Comparison of ENCODE assay signal across 24 cellular contexts in genomic region chr5:149278811-149279210, GRCh38. TPM values are rescaled to one million over a fixed set of nuclear protein-coding genes. Genes with fewer than 3 reads are reported as not detected.
DNase-seq lines count a peak whose midpoint lies in the region; ATAC-seq and TF ChIP-seq lines count a peak whose summit lies in the region.
"Had no signal": no experiment of that assay in that cellular context is flagged by ENCODE, and none has a peak within 500 bp of the region (broad histone marks: within the 10 kb centered on the region; RNA-seq: fewer than 3 reads in every experiment).

No MANE protein-coding gene starts in this region.

- peak overlapping the region; percentile 76 to 88 for H3K27ac ChIP-seq in right atrium auricular region
- peak overlapping the region in 1 of 2 donors; percentile 28 for H3K27ac ChIP-seq in left lung
- peak overlapping the region; percentile 20 for H3K27ac ChIP-seq in upper lobe of right lung
- H3K27ac ChIP-seq in prostate gland: peak overlapping the region in 1 of 2 donors; percentile 38
- H3K27ac ChIP-seq: C4-2B had no signal

- H3K27me3 ChIP-seq in right atrium auricular region (no peaks in the 10 kb centered on the region), adipocyte (replicated peaks; ENCODE audit: control insufficient read depth, insufficient read depth, low read length) (no peaks in the 10 kb centered on the region), left lung (no peaks in the 10 kb centered on the region), upper lobe of right lung (no peaks in the 10 kb centered on the region), prostate gland (replicated peaks; ENCODE audit: insufficient read depth) (no peaks in the 10 kb centered on the region)
- H3K27me3 ChIP-seq: MG63 had no signal

- no peak for ATAC-seq in Right ventricle myocardium superior (ENCODE audit: poor library complexity)
- ATAC-seq in left lung: peak; percentile 42
- ATAC-seq in upper lobe of right lung: peak; percentile 78
- ATAC-seq: GM23338 had no signal

- H3K36me3 ChIP-seq in right atrium auricular region (no peaks in the 10 kb centered on the region), adipocyte (ENCODE audit: control insufficient read depth, insufficient read depth, low read length, severe bottlenecking) (no peaks in the 10 kb centered on the region), left lung (no peaks in the 10 kb centered on the region), upper lobe of right lung (no peaks in the 10 kb centered on the region), prostate gland (no peaks in the 10 kb centered on the region)
- H3K36me3 ChIP-seq: MG63 had no signal

- TF ChIP-seq POLR2A in prostate gland (IDR thresholded peaks at IDR 0.05): no peak

- no peaks in the 10 kb centered on the region for H3K9me3 ChIP-seq in right atrium auricular region
- no peaks in the 10 kb centered on the region for H3K9me3 ChIP-seq in adipocyte (ENCODE audit: control insufficient read depth, low read length)
- H3K9me3 ChIP-seq in left lung: no peaks in the 10 kb centered on the region
- H3K9me3 ChIP-seq in upper lobe of right lung: no peaks in the 10 kb centered on the region
- H3K9me3 ChIP-seq in prostate gland: no peaks in the 10 kb centered on the region
- H3K9me3 ChIP-seq: MG63 had no signal

- H3K4me1 ChIP-seq in right atrium auricular region (peaks cover 0 to 85% of the 10 kb centered on the region in 2 donors), adipocyte (ENCODE audit: control insufficient read depth, insufficient read depth, low read length) (peaks cover 56% of the 10 kb centered on the region), left lung (peaks cover 5 to 11% of the 10 kb centered on the region in 2 donors), upper lobe of right lung (peaks cover 11% of the 10 kb centered on the region), prostate gland (replicated peaks) (no peaks in the 10 kb centered on the region)

- H3K9ac ChIP-seq in adipocyte (ENCODE audit: low read length): peak overlapping the region; percentile 73

- TF ChIP-seq CTCF in right atrium auricular region (IDR thresholded peaks at IDR 0.05) (no peak), left lung (IDR thresholded peaks at IDR 0.05) (no peak), upper lobe of right lung (IDR thresholded peaks at IDR 0.05) (no peak), prostate gland (IDR thresholded peaks at IDR 0.05) (no peak)

- H3K4me3 ChIP-seq in right atrium auricular region (no peak overlapping the region), adipocyte (ENCODE audit: low read length) (peak overlapping the region; percentile 4), left lung (no peak overlapping the region), upper lobe of right lung (no peak overlapping the region), prostate gland (no peak overlapping the region)
- H3K4me3 ChIP-seq: GM23338, MG63 had no signal

- intact Hi-C loops in Right ventricle myocardium superior (cut with DNase I): no loop called here
- intact Hi-C loops in left lung (cut with DNase I): no loop called here
- intact Hi-C loops in upper lobe of right lung (cut with DNase I): no loop called here
- intact Hi-C loops in prostate gland (cut with DNase I): no loop called here

- DNase-seq in right atrium auricular region (ENCODE audit: low spot score): no peak
- no peak for DNase-seq in Right ventricle myocardium superior
- no peak for DNase-seq in adipocyte (ENCODE audit: low read depth)
- DNase-seq in left lung: no peak
- no peak for DNase-seq in upper lobe of right lung
- no peak for DNase-seq in prostate gland (ENCODE audit: low spot score)
- no peak for DNase-seq in activated CD4-positive, alpha-beta T cell treated with anti-CD3 and anti-CD28 coated beads for 4 hours
- DNase-seq: CD8-positive, alpha-beta memory T cell; DMS 273 treated with DMSO at 0.1 percent for 48 hours; DMS79; EL; GDM1; H9; IMR-90; KG1; MG63; NCI-H1417; NCI-H1694; NCI-H2029 treated with DMSO at 0.1 percent for 48 hours; NCI-H526 treated with DMSO at 0.1 percent for 48 hours; RPMI8226; SHP77 treated with DMSO at 0.1 percent for 48 hours had no signal

- 93% methylated on average over 4 of the region's 4 CpGs for WGBS in prostate gland

RNA-seq across cellular contexts. Expression of gene AFAP1L1, which starts 7.2 kb away (rescaled TPM):
- total RNA-seq in right atrium auricular region (10 to 100 TPM; 45.6 to 48.9 TPM), Right ventricle myocardium superior (42.2 TPM), left lung (10 to 100 TPM; 14.2 to 17.0 TPM), upper lobe of right lung (32.7 TPM), prostate gland (10 to 100 TPM in 1 of 2 donors, 1 to 10 TPM in 1; 8.4 to 10.3 TPM)
